ENCODE assay signal across 24 cellular contexts in the genomic region with DNA sequence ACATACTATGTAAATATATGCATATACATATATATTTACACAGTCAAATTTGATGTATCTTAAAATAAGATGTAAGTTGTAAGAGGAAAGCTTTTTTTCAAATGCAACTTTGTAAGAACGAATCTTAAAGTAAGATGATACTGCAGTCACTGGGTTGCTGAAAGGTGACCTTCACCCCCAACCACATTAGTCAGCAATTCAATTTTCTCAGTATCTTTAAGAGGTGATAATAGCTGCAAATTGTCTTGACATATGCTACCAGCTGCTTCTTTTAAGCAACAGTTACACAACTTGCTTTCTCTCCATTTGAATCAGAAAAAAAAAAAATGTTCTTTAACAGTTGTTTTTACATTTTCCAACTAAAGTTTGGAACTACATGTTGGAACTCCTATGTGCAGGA.
DNase-seq lines count a peak whose midpoint lies in the region; ATAC-seq, FAIRE-seq and TF ChIP-seq lines count a peak whose summit lies in the region.
"Had no signal": no experiment of that assay in that cellular context is flagged by ENCODE, and none has a peak within 500 bp of the region (broad histone marks: within the 10 kb centered on the region; RNA-seq: fewer than 3 reads in every experiment).

No MANE protein-coding gene starts in this region.

- intact Hi-C loops in HepG2 (cut with micrococcal nuclease; ENCODE audit: unreplicated experiment): no loop called here

- H4K20me1 ChIP-seq in MM.1S (ENCODE audit: insufficient read depth, low read length): no peaks in the 10 kb centered on the region
- H4K20me1 ChIP-seq in HepG2 (ENCODE audit: insufficient read depth, low read length): no peaks in the 10 kb centered on the region
- H4K20me1 ChIP-seq: BLaER1 had no signal

- in situ Hi-C loops in HepG2 (cut with HindIII; ENCODE audit: extremely low pct_ligation_motif_present, low pct_unique_long_range_greater_than_20kb): no loop called here

- H3K9me3 ChIP-seq in MM.1S (replicated peaks; ENCODE audit: insufficient read depth, low read length) (no peaks in the 10 kb centered on the region), HepG2 (ENCODE audit: low read length) (peaks cover 6% of the 10 kb centered on the region; the same call in 1 of the 2 replicates)

- WGBS in HepG2 (ENCODE audit: low lambda C conversion rate): 0% methylated on average over 1 of the region's 1 CpG

- POLR2A ChIA-PET in HepG2 (lab: Yijun Ruan, JAX): no interaction called here

- no peak for FAIRE-seq in HepG2 (lab: Jason Lieb, UNC)
- FAIRE-seq: GM18507 had no signal

- TF ChIP-seq EP300 in HepG2 (IDR thresholded peaks at IDR 0.05; ENCODE audit: low read depth in 2 of 2, low read length in 2 of 2): no peak
- no peak for TF ChIP-seq EP300 in HepG2 (CRISPR knock-in tag; IDR thresholded peaks at IDR 0.05; ENCODE audit: borderline replicate concordance)

- peak overlapping the region; percentile 65; the same call in 1 of the 2 replicates for H3K4me2 ChIP-seq in MM.1S (ENCODE audit: low read depth, low read length)
- no peak overlapping the region for H3K4me2 ChIP-seq in HepG2 (ENCODE audit: low read depth, low read length)
- H3K4me2 ChIP-seq: BLaER1 had no signal

- H3F3A ChIP-seq in MM.1S (ENCODE audit: insufficient read depth, low read length): peaks cover 31% of the 10 kb centered on the region

- H3K79me2 ChIP-seq in MM.1S (ENCODE audit: low read length) (no peaks in the 10 kb centered on the region), HepG2 (ENCODE audit: insufficient read depth, low read length) (no peaks in the 10 kb centered on the region)

- H3K9ac ChIP-seq in MM.1S (ENCODE audit: low read length): peak overlapping the region; percentile 26; the same call in 1 of the 2 replicates
- H3K9ac ChIP-seq in HepG2 (ENCODE audit: insufficient read depth, low read depth, low read length): no peak overlapping the region
- H3K9ac ChIP-seq: BLaER1, GM23248 had no signal

- peak; percentile 84 for DNase-seq in MM.1S
- DNase-seq in left kidney (ENCODE audit: low read depth, low spot score): peak; percentile 65
- DNase-seq in MV-4-11 (lab: John Stamatoyannopoulos, UW): no peak
- no peak for DNase-seq in HepG2 (ENCODE audit: low spot score)
- no peak for DNase-seq in activated effector memory CD4-positive, alpha-beta T cell treated with anti-CD3 and anti-CD28 coated beads, Interleukin-2, amount 50 U/mL, for 16 hours
- DNase-seq: CD4-positive, CD25-positive, alpha-beta regulatory T cell; DMS153; DND-41; GM23248; H7; Kasumi-1; NCI-H1105 treated with DMSO at 0.1 percent for 48 hours; NCI-H146; NCI-H1930; NCI-H2107; NCI-H82; SHP77 treated with DMSO at 0.1 percent for 48 hours; T-helper 1 cell had no signal

- no peaks in the 10 kb centered on the region for H3K36me3 ChIP-seq in MM.1S (replicated peaks; ENCODE audit: insufficient read depth, low read length)
- H3K36me3 ChIP-seq in HepG2 (replicated peaks in 1 of 2; ENCODE audit: control insufficient read depth in 1 of 2, insufficient read depth in 2 of 2, low read length in 2 of 2): no peaks in the 10 kb centered on the region
- H3K36me3 ChIP-seq: BLaER1 had no signal

- H3K27ac ChIP-seq in MM.1S (ENCODE audit: low read length): peak overlapping the region; percentile 89
- H3K27ac ChIP-seq in HepG2 (ENCODE audit: extremely low read length, insufficient read depth, low read length): no peak overlapping the region
- H3K27ac ChIP-seq: BLaER1, GM23248, RWPE1 had no signal

- TF ChIP-seq CTCF in MM.1S (IDR thresholded peaks at IDR 0.05; ENCODE audit: low read length) (no peak), HepG2 (CRISPR knock-in tag; IDR thresholded peaks at IDR 0.05) (no peak)

- TF ChIP-seq RAD21 in HepG2 (CRISPR knock-in tag; IDR thresholded peaks at IDR 0.05): no peak

- TF ChIP-seq POLR2A in HepG2 (IDR thresholded peaks at IDR 0.05; ENCODE audit: insufficient read depth in 1 of 2, low read depth in 2 of 2, low read length in 2 of 2): no peak

- ATAC-seq in GM18511 (IDR thresholded peaks at IDR 0.05; ENCODE audit: unreplicated experiment) (peak; percentile 44), GM21360 (IDR thresholded peaks at IDR 0.05; ENCODE audit: unreplicated experiment) (peak; percentile 41), HepG2 (no peak)
- ATAC-seq: Panc1 had no signal

- H3K4me3 ChIP-seq in MM.1S (ENCODE audit: low read length) (peak overlapping the region; percentile 24; the same call in 1 of the 2 replicates), HepG2 (replicated peaks in 1 of 3; ENCODE audit: insufficient read depth in 1 of 3, low read depth in 2 of 3, low read length in 3 of 3) (no peak overlapping the region)
- H3K4me3 ChIP-seq: BLaER1, GM23248 had no signal

- H2AFZ ChIP-seq in MM.1S (ENCODE audit: low read length) (0 out of 2 replicates have a peak overlapping the region, but pooled peaks have one; percentile 38), HepG2 (ENCODE audit: low read length) (no peak overlapping the region)
- H2AFZ ChIP-seq: GM23248 had no signal

- H3K27me3 ChIP-seq in MM.1S (replicated peaks; ENCODE audit: insufficient read depth, low read length) (no peaks in the 10 kb centered on the region), HepG2 (ENCODE audit: control insufficient read depth in 1 of 2, insufficient read depth in 2 of 2, low read length in 2 of 2) (no peaks in the 10 kb centered on the region; a peak in 1 of 5 replicates)
- H3K27me3 ChIP-seq: BLaER1 had no signal

- H3K9me2 ChIP-seq in MM.1S (replicated peaks; ENCODE audit: insufficient read depth, low read length): no peaks in the 10 kb centered on the region

- CTCF ChIA-PET in HepG2 (lab: Yijun Ruan, JAX; ENCODE audit: low intra/inter-chr PET ratio, low total read pairs): no interaction called here

- peaks cover 37% of the 10 kb centered on the region for H3K4me1 ChIP-seq in MM.1S (ENCODE audit: low read length)
- no peaks in the 10 kb centered on the region for H3K4me1 ChIP-seq in HepG2 (ENCODE audit: insufficient read depth, low read length)

- BruUV-seq in HepG2 (replicated peaks; lab: Mats Ljungman, UMichigan): no TSS peak

TF ChIP-seq in HepG2, 621 proteins besides CTCF, POLR2A, EP300 and RAD21:
- no peak for TF ChIP-seq DBP (CRISPR knock-in tag; IDR thresholded peaks at IDR 0.05; ENCODE audit: not compliant biosample characterization)

Comparison
In these comparisons a context has a peak if more than half of its experiments do, and no peak if none do; other contexts are left out.
1. DNase-seq: peak in MM.1S (single experiment) and left kidney (single experiment); none in MV-4-11 (single experiment), HepG2 (single experiment) and activated effector memory CD4-positive, alpha-beta T cell treated with anti-CD3 and anti-CD28 coated beads, Interleukin-2, amount 50 U/mL, for 16 hours (single experiment).